In the genomic region with DNA sequence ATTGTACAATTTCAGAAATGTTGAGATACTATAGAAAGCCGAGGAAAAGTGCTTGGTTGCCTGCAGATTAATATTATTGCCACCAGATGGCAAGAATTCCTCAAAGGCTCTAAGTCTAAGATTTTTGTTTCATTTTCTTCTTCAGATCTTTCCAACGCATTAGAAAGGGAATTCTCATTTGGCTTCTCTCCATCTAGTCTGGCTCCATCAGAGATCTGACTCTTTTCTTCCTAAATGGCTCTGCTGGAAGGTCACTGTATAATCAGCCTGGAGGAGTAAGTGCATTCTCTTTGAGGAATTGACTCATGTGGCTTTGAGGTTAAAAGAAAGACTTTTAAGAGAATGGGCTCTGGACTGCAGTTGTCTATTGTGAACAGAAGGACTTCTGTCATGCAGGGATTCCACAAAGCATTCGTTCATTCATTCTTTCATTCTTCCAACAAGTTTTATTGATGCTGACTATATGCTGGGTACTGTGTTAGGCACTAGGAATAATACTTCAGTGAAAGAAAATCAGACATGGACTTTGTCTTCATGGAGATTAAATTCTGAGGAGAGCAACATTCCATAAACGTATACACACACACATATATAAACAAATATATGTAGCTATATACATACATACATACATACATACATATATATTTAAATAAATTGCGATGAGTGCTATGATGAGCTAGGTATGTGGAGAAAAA, we compare ENCODE assay signal across 8 cellular contexts. TPM values are rescaled to one million over a fixed set of nuclear protein-coding genes. Genes with fewer than 3 reads are reported as not detected.
A peak's percentile ranks its signal among the peaks of the same experiment; 100 is the strongest.
DNase-seq lines count a peak whose midpoint lies in the region; ATAC-seq, FAIRE-seq and TF ChIP-seq lines count a peak whose summit lies in the region.

No MANE protein-coding gene starts in this region.

- H3K4me3 Mint-ChIP-seq in T-helper 2 cell treated with Interferon-gamma antibody and Interleukin-4, amounts not matched to agents 5 μg/mL and 100 μg/mL, for 36 hours = peak overlapping the region; percentile 66

- ATAC-seq in HG02759 (IDR thresholded peaks at IDR 0.05; ENCODE audit: unreplicated experiment) (peak; percentile 52), pancreas (peak; percentile 60 to 79 (median 64)), HG02678 (IDR thresholded peaks at IDR 0.05; ENCODE audit: unreplicated experiment) (no peak)

- peaks cover 7% of the 10 kb centered on the region for H3K4me1 Mint-ChIP-seq in T-helper 2 cell treated with Interferon-gamma antibody and Interleukin-4, amounts not matched to agents 5 μg/mL and 100 μg/mL, for 36 hours (ENCODE audit: low read depth)

- H3K4me1 ChIP-seq in pancreas = peaks cover 8 to 25% (median 18%) of the 10 kb centered on the region in 3 donors

- peaks cover 20% of the 10 kb centered on the region for H3K27me3 Mint-ChIP-seq in T-helper 2 cell treated with Interferon-gamma antibody and Interleukin-4, amounts not matched to agents 5 μg/mL and 100 μg/mL, for 36 hours (ENCODE audit: low read depth)

- H3K27ac Mint-ChIP-seq in T-helper 2 cell treated with Interferon-gamma antibody and Interleukin-4, amounts not matched to agents 5 μg/mL and 100 μg/mL, for 36 hours = no peak overlapping the region

- TF ChIP-seq CTCF in pancreas (IDR thresholded peaks at IDR 0.05) = peak; percentile 11 to 43 (median 38)

- no peaks in the 10 kb centered on the region for H3K27me3 ChIP-seq in pancreas

- H3K4me3 ChIP-seq in pancreas = peak overlapping the region in 1 of 4 donors; percentile 4

- H3K36me3 Mint-ChIP-seq in T-helper 2 cell treated with Interferon-gamma antibody and Interleukin-4, amounts not matched to agents 5 μg/mL and 100 μg/mL, for 36 hours (ENCODE audit: low read depth) = no peaks in the 10 kb centered on the region

- H3K27ac ChIP-seq in pancreas = peak overlapping the region in 2 of 4 donors; percentile 38 to 47

- intact Hi-C loops in pancreas (cut with DNase I) = loop anchor here in 1 of 3 donors (5.0 kb wide), 1 partner anchor 95 kb away; a partner anchor contains a TSS

- DNase-seq in DMS 273 (lab: John Stamatoyannopoulos, UW; ENCODE audit: unreplicated experiment) = peak; percentile 57
- DNase-seq in T-helper 2 cell treated with Interferon-gamma antibody and Interleukin-4, amounts not matched to agents 5 μg/mL and 100 μg/mL, for 36 hours (ENCODE audit: low spot score) = no peak
- peak; percentile 9 for DNase-seq in fibroblast of the conjunctiva (ENCODE audit: low read depth)
- no peak for DNase-seq in pancreas
- no peak for DNase-seq in T1000 (lab: John Stamatoyannopoulos, UW)
- no peak for DNase-seq in activated CD8-positive, alpha-beta memory T cell treated with anti-CD3 and anti-CD28 coated beads, Interleukin-2, amount 50 U/mL, for 48 hours

- H3K9me3 Mint-ChIP-seq in T-helper 2 cell treated with Interferon-gamma antibody and Interleukin-4, amounts not matched to agents 5 μg/mL and 100 μg/mL, for 36 hours = peaks cover 3% of the 10 kb centered on the region

- no peaks in the 10 kb centered on the region for H3K36me3 ChIP-seq in pancreas

- peak; percentile 68 for FAIRE-seq in pancreas (lab: Jason Lieb, UNC)

- H3K9me3 ChIP-seq in pancreas = no peaks in the 10 kb centered on the region

- 22 to 26% methylated on average over 5 of the region's 5 CpGs for WGBS in pancreas, 2 donors

RNA-seq across cellular contexts. Expression of gene SLC28A2, which starts 55.3 kb away (rescaled TPM):
- total RNA-seq in pancreas = under 1 TPM in 2 of 6 donors, not detected in 4; 0.09 to 0.22 TPM
- not detected for polyA plus RNA-seq in pancreas

Comparison
In these comparisons a context has a peak if more than half of its experiments do, and no peak if none do; other contexts are left out.
1. DNase-seq: peak in DMS 273 (single experiment) and fibroblast of the conjunctiva (single experiment); none in T-helper 2 cell treated with Interferon-gamma antibody and Interleukin-4, amounts not matched to agents 5 μg/mL and 100 μg/mL, for 36 hours (single experiment), pancreas (0 of 6), T1000 (single experiment) and activated CD8-positive, alpha-beta memory T cell treated with anti-CD3 and anti-CD28 coated beads, Interleukin-2, amount 50 U/mL, for 48 hours (single experiment).